Comparison of ENCODE assay signal across 1 cellular context in the genomic region with DNA sequence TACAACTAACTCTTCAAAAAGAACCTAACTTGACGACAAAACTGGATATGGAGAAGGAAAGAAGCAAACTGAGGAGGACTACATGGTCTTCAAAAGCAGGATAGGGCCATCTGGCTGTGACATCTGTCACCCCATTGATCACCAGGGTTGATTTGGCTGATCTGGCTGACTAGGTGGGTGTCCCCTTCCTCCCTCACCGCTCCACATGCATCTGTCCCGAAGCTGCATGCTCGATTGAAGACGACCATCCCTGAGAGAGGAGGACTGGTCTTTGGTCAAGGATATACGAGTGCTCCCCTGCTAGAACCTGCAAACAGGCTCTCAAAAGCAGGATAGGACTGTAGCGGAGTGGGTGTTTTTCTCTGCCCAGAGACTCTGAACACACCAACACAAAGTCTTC.
A peak's percentile ranks its signal among the peaks of the same experiment; 100 is the strongest.
TF ChIP-seq lines count a peak whose summit lies in the region.

No MANE protein-coding gene starts in this region.

TF ChIP-seq in HepG2, 621 proteins besides CTCF, POLR2A, EP300 and RAD21:
- TF ChIP-seq PAF1 (CRISPR knock-in tag; IDR thresholded peaks at IDR 0.05) (0 out of 2 replicates have a peak, but pooled peaks have one; percentile 75), POLR2G (IDR thresholded peaks at IDR 0.05; ENCODE audit: low read depth, low read length) (peak; percentile 13; the same call in 1 of the 2 replicates), CBX5 (CRISPR knock-in tag; IDR thresholded peaks at IDR 0.05; ENCODE audit: borderline replicate concordance) (0 out of 2 replicates have a peak, but pooled peaks have one; percentile 16), MBNL3 (CRISPR knock-in tag; conservative IDR thresholded peaks at IDR 0.05) (no peak), NFRKB (IDR thresholded peaks at IDR 0.05) (no peak), MXD4 (CRISPR knock-in tag; IDR thresholded peaks at IDR 0.05) (no peak), AGO2 (optimal IDR thresholded peaks at IDR 0.05; ENCODE audit: low read depth, low read length) (no peak), EEA1 (CRISPR knock-in tag; IDR thresholded peaks at IDR 0.05; ENCODE audit: borderline replicate concordance) (peak; percentile 39; the same call in 1 of the 2 replicates), SALL1 (CRISPR knock-in tag; IDR thresholded peaks at IDR 0.05) (no peak), ZNF263 (CRISPR knock-in tag; IDR thresholded peaks at IDR 0.05) (peak; percentile 76), FOXA1 (IDR thresholded peaks at IDR 0.05) (no peak), FOXA1 (CRISPR knock-in tag; IDR thresholded peaks at IDR 0.05) (no peak), ARNTL (CRISPR knock-in tag; IDR thresholded peaks at IDR 0.05) (no peak), ZNF605 (CRISPR knock-in tag; IDR thresholded peaks at IDR 0.05) (peak; percentile 47; the same call in 1 of the 2 replicates), ASH2L (IDR thresholded peaks at IDR 0.05; ENCODE audit: insufficient read length, low read depth, low read length) (no peak), RBAK (CRISPR knock-in tag; IDR thresholded peaks at IDR 0.05) (peak; percentile 56; the same call in 1 of the 2 replicates), ZNF343 (CRISPR knock-in tag; IDR thresholded peaks at IDR 0.05) (no peak), ZNF326 (CRISPR knock-in tag; IDR thresholded peaks at IDR 0.05; ENCODE audit: borderline replicate concordance) (no peak), ESRRA (CRISPR knock-in tag; IDR thresholded peaks at IDR 0.05; ENCODE audit: low read depth) (no peak), RBM22 (optimal IDR thresholded peaks at IDR 0.05; ENCODE audit: low read length) (peak; percentile 79)
- TF ChIP-seq, protein P1, sequence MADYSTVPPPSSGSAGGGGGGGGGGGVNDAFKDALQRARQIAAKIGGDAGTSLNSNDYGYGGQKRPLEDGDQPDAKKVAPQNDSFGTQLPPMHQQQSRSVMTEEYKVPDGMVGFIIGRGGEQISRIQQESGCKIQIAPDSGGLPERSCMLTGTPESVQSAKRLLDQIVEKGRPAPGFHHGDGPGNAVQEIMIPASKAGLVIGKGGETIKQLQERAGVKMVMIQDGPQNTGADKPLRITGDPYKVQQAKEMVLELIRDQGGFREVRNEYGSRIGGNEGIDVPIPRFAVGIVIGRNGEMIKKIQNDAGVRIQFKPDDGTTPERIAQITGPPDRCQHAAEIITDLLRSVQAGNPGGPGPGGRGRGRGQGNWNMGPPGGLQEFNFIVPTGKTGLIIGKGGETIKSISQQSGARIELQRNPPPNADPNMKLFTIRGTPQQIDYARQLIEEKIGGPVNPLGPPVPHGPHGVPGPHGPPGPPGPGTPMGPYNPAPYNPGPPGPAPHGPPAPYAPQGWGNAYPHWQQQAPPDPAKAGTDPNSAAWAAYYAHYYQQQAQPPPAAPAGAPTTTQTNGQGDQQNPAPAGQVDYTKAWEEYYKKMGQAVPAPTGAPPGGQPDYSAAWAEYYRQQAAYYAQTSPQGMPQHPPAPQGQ (CRISPR knock-in tag; IDR thresholded peaks at IDR 0.05; ENCODE audit: borderline replicate concordance), result no peak
- TF ChIP-seq, protein P2, sequence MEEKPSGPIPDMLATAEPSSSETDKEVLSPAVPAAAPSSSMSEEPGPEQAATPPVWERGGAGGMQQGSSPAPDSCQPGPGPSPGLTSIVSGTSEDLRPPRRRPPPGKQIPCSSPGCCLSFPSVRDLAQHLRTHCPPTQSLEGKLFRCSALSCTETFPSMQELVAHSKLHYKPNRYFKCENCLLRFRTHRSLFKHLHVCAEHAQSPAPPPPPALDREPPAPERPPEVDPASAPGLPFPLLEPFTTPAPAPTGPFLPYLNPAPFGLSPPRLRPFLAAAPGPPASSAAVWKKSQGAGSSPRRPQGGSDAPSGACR (CRISPR knock-in tag; IDR thresholded peaks at IDR 0.05), result no peak
- TF ChIP-seq, protein P3, sequence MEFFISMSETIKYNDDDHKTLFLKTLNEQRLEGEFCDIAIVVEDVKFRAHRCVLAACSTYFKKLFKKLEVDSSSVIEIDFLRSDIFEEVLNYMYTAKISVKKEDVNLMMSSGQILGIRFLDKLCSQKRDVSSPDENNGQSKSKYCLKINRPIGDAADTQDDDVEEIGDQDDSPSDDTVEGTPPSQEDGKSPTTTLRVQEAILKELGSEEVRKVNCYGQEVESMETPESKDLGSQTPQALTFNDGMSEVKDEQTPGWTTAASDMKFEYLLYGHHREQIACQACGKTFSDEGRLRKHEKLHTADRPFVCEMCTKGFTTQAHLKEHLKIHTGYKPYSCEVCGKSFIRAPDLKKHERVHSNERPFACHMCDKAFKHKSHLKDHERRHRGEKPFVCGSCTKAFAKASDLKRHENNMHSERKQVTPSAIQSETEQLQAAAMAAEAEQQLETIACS (CRISPR knock-in tag; IDR thresholded peaks at IDR 0.05), result no peak
- TF ChIP-seq, protein P4, sequence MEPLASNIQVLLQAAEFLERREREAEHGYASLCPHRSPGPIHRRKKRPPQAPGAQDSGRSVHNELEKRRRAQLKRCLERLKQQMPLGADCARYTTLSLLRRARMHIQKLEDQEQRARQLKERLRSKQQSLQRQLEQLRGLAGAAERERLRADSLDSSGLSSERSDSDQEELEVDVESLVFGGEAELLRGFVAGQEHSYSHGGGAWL (CRISPR knock-in tag; IDR thresholded peaks at IDR 0.05), result 0 out of 2 replicates have a peak, but pooled peaks have one; percentile 15
